Comparison of ENCODE assay signal across 9 cellular contexts in the genomic region with DNA sequence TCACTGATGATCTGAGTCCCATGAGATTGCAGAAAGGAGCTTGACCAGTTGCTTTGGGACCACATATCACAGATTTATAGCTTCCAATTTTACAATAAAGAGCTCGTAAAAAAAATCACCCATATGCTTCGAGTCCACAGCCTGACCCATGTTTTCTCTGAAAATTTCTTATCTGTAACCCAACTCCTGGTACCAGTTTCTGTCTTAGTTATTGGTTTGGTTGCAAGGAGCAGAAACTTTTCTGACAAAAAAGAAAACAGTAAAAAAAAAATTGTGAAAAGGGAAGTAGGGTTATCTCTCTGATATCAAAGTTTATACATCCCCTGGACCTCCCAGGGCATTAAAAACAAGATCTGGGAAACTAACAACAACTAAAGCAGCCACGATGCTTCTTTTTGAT. TPM values are rescaled to one million over a fixed set of nuclear protein-coding genes. Genes with fewer than 3 reads are reported as not detected.
"Had no signal": no experiment of that assay in that cellular context is flagged by ENCODE, and none has a peak within 500 bp of the region (broad histone marks: within the 10 kb centered on the region; RNA-seq: fewer than 3 reads in every experiment).

No MANE protein-coding gene starts in this region.

- H3K4me3 ChIP-seq: GM12878 had no signal

- ATAC-seq: GM12878 had no signal

- FAIRE-seq: G401.6, GM12878, GM12891, GM12892, GM18507, GM19239 had no signal

- DNase-seq: GDM1, GF-D8 had no signal

RNA-seq across cellular contexts. Expression of a gene that starts 30.8 kb away (rescaled TPM):
- total RNA-seq: G401, GM12878 had no signal
- polyA plus RNA-seq: GM12878 had no signal

RNA-seq across cellular contexts. Expression of a gene that starts 57.8 kb away (rescaled TPM):
- total RNA-seq: G401, GM12878 had no signal
